ENCODE assay signal across 1 cellular context in genomic region chr1:3453203-3453761, GRCh38.
TF ChIP-seq lines count a peak whose summit lies in the region.

No MANE protein-coding gene starts in this region.

TF ChIP-seq in HCT116, 20 proteins besides CTCF, POLR2A, EP300 and RAD21:
- no peak for TF ChIP-seq REST (IDR thresholded peaks at IDR 0.05; ENCODE audit: low read depth)
- TF ChIP-seq POLR2AphosphoS5 (IDR thresholded peaks at IDR 0.05; ENCODE audit: low read depth, low read length): no peak
- TF ChIP-seq SRF (IDR thresholded peaks at IDR 0.05; ENCODE audit: low read depth): no peak
- no peak for TF ChIP-seq SIN3A (IDR thresholded peaks at IDR 0.05; ENCODE audit: low read depth)
- TF ChIP-seq CBX3 (IDR thresholded peaks at IDR 0.05; ENCODE audit: low read depth): no peak
- TF ChIP-seq TCF7L2 (IDR thresholded peaks at IDR 0.05; ENCODE audit: borderline replicate concordance, extremely low read depth, insufficient read depth, insufficient read length): no peak
- TF ChIP-seq ELF1 (IDR thresholded peaks at IDR 0.05; ENCODE audit: borderline replicate concordance, low read depth): no peak
- TF ChIP-seq JUND (IDR thresholded peaks at IDR 0.05): no peak
- TF ChIP-seq EGR1 (IDR thresholded peaks at IDR 0.05; ENCODE audit: low read depth): no peak
- TF ChIP-seq EZH2phosphoT487 (IDR thresholded peaks at IDR 0.05; ENCODE audit: borderline replicate concordance): no peak
- no peak for TF ChIP-seq ZBTB33 (IDR thresholded peaks at IDR 0.05; ENCODE audit: extremely low read depth, insufficient replicate concordance, low read length)
- TF ChIP-seq EZH2 (IDR thresholded peaks at IDR 0.05): no peak
- TF ChIP-seq YY1 (IDR thresholded peaks at IDR 0.05; ENCODE audit: extremely low read depth, insufficient replicate concordance, low read depth, low read length): no peak
- TF ChIP-seq FOSL1 (IDR thresholded peaks at IDR 0.05; ENCODE audit: low read depth): no peak
